ENCODE assay signal across 8 cellular contexts in genomic region chr13:110138009-110138699, GRCh38.
DNase-seq lines count a peak whose midpoint lies in the region; ATAC-seq and TF ChIP-seq lines count a peak whose summit lies in the region.

No MANE protein-coding gene starts in this region.

- DNase-seq in Calu3 (peak; percentile 56), HuH-7 (ENCODE audit: low spot score) (peak; percentile 28), SK-MEL-5 (ENCODE audit: low read depth, low spot score) (peak; percentile 64), cardiac septum (ENCODE audit: low spot score) (peak; percentile 91), posterior cingulate gyrus (peak; percentile 44 to 96 (median 72)), upper lobe of left lung (peak; percentile 76 to 92)
- DNase-seq in activated naive CD8-positive, alpha-beta T cell treated with anti-CD3 and anti-CD28 coated beads for 36 hours = peak; percentile 80

- peak in 1 of 4 donors; percentile 57 for TF ChIP-seq EP300 in upper lobe of left lung (IDR thresholded peaks at IDR 0.05)

- peak in 1 of 4 donors; percentile 33 for TF ChIP-seq POLR2A in upper lobe of left lung (IDR thresholded peaks at IDR 0.05)

- peak; percentile 72 for ATAC-seq in GM21528 (IDR thresholded peaks at IDR 0.05; ENCODE audit: low FRiP score, unreplicated experiment)
- ATAC-seq in upper lobe of left lung (ENCODE audit: low FRiP score in 2 of 2) = peak; percentile 80 to 94

- H3K36me3 ChIP-seq in upper lobe of left lung = no peaks in the 10 kb centered on the region

- H3K27me3 Mint-ChIP-seq in Calu3 (ENCODE audit: unreplicated experiment) = no peaks in the 10 kb centered on the region
- H3K27me3 Mint-ChIP-seq in activated naive CD8-positive, alpha-beta T cell treated with anti-CD3 and anti-CD28 coated beads for 36 hours = peaks cover 68% of the 10 kb centered on the region

- peaks cover 6% of the 10 kb centered on the region for H3K36me3 Mint-ChIP-seq in Calu3 (ENCODE audit: insufficient read depth, unreplicated experiment)
- H3K36me3 Mint-ChIP-seq in activated naive CD8-positive, alpha-beta T cell treated with anti-CD3 and anti-CD28 coated beads for 36 hours = no peaks in the 10 kb centered on the region

- H3K9me3 Mint-ChIP-seq in Calu3 (ENCODE audit: low read depth, unreplicated experiment) = no peaks in the 10 kb centered on the region
- peaks cover 13% of the 10 kb centered on the region for H3K9me3 Mint-ChIP-seq in activated naive CD8-positive, alpha-beta T cell treated with anti-CD3 and anti-CD28 coated beads for 36 hours

- peak overlapping the region; percentile 71 for H3K4me3 Mint-ChIP-seq in Calu3 (ENCODE audit: low read depth, unreplicated experiment)
- peak overlapping the region; percentile 73 for H3K4me3 Mint-ChIP-seq in activated naive CD8-positive, alpha-beta T cell treated with anti-CD3 and anti-CD28 coated beads for 36 hours

- H3K4me3 ChIP-seq in upper lobe of left lung = peak overlapping the region; percentile 6 to 66 (median 52)

- TF ChIP-seq CTCF in Calu3 (IDR thresholded peaks at IDR 0.05; ENCODE audit: unreplicated experiment) (no peak), upper lobe of left lung (IDR thresholded peaks at IDR 0.05) (peak in 2 of 6 experiments; percentile 5 to 11)

- BruUV-seq in Calu3 (replicated peaks; lab: Mats Ljungman, UMichigan) = no TSS peak

- in situ Hi-C loops in SK-MEL-5 (cut with HindIII; ENCODE audit: low pct_unique_long_range_greater_than_20kb, low sequenced_read_pairs) = no loop called here

- H3K4me1 ChIP-seq in upper lobe of left lung = peaks cover 12 to 20% (median 14%) of the 10 kb centered on the region in 4 donors

- peak overlapping the region; percentile 51 to 84 (median 80) for H3K27ac ChIP-seq in upper lobe of left lung

- H3K27ac Mint-ChIP-seq in Calu3 (ENCODE audit: unreplicated experiment) = peak overlapping the region; percentile 67
- peak overlapping the region; percentile 80 for H3K27ac Mint-ChIP-seq in activated naive CD8-positive, alpha-beta T cell treated with anti-CD3 and anti-CD28 coated beads for 36 hours

- WGBS in upper lobe of left lung, 2 donors = 0% methylated on average over 15 to 59 of the region's 60 CpGs

- CTCF ChIA-PET in Calu3 (lab: Charles Lee) = no interaction called here

- H3K4me1 Mint-ChIP-seq in Calu3 (ENCODE audit: low read depth, unreplicated experiment) = no peaks in the 10 kb centered on the region
- H3K4me1 Mint-ChIP-seq in activated naive CD8-positive, alpha-beta T cell treated with anti-CD3 and anti-CD28 coated beads for 36 hours = peaks cover 14% of the 10 kb centered on the region

- intact Hi-C loops in Calu3 (cut with micrococcal nuclease; ENCODE audit: unreplicated experiment) = no loop called here
- intact Hi-C loops in cardiac septum (cut with DNase I) = loop anchor here (5.0 to 10.0 kb wide), 3 partner anchors 351 to 1176 kb away; partner anchors contain the start of gene IRS2
- intact Hi-C loops in posterior cingulate gyrus (cut with DNase I) = no loop called here

- no peaks in the 10 kb centered on the region for H3K9me3 ChIP-seq in upper lobe of left lung

- no peaks in the 10 kb centered on the region for H3K27me3 ChIP-seq in upper lobe of left lung

Comparison
In these comparisons a context has a peak if more than half of its experiments do, and no peak if none do; other contexts are left out.
1. Peak in every context shown above with its lines: DNase-seq, ATAC-seq, H3K4me3 ChIP-seq and H3K27ac ChIP-seq.
2. DNase-seq: peak in every context shown above with its lines; median percentile 91 in cardiac septum; 84 in upper lobe of left lung; 80 in activated naive CD8-positive, alpha-beta T cell treated with anti-CD3 and anti-CD28 coated beads for 36 hours; 72 in posterior cingulate gyrus; 64 in SK-MEL-5; 56 in Calu3; 28 in HuH-7.